In genomic region chr17:41524261-41524660, GRCh38 we compare ENCODE assay signal across 19 cellular contexts. TPM values are rescaled to one million over a fixed set of nuclear protein-coding genes. Genes with fewer than 3 reads are reported as not detected.
DNase-seq lines count a peak whose midpoint lies in the region; ATAC-seq and TF ChIP-seq lines count a peak whose summit lies in the region.
"Had no signal": no experiment of that assay in that cellular context is flagged by ENCODE, and none has a peak within 500 bp of the region (broad histone marks: within the 10 kb centered on the region; RNA-seq: fewer than 3 reads in every experiment).

No MANE protein-coding gene starts in this region.

- no peaks in the 10 kb centered on the region for H3K9me3 ChIP-seq in colonic mucosa
- no peaks in the 10 kb centered on the region for H3K9me3 ChIP-seq in upper lobe of right lung
- H3K9me3 ChIP-seq: SJSA1 had no signal

- DNase-seq in NCI-H226 (peak; percentile 55), colonic mucosa (no peak), mesothelial cell of epicardium (ENCODE audit: low spot score in 2 of 2, unreplicated experiment in 2 of 2) (no peak), NCI-H1092 (lab: John Stamatoyannopoulos, UW) (no peak), foreskin keratinocyte (no peak), upper lobe of right lung (no peak)
- no peak for DNase-seq in activated naive CD4-positive, alpha-beta T cell (lab: John Stamatoyannopoulos, UW)
- DNase-seq: AML-193; CD4-positive, CD25-positive, alpha-beta regulatory T cell; HFFc6; NCI-H1417; NCI-H2029; NCI-H510A treated with DMSO at 0.1 percent for 48 hours had no signal

- H3K27ac ChIP-seq in 22Rv1: peak overlapping the region; percentile 87
- H3K27ac ChIP-seq in colonic mucosa: peak overlapping the region; percentile 82
- H3K27ac ChIP-seq in foreskin keratinocyte: no peak overlapping the region
- no peak overlapping the region for H3K27ac ChIP-seq in upper lobe of right lung
- H3K27ac ChIP-seq: KMS-11, SJSA1 had no signal

- ATAC-seq in foreskin keratinocyte (no peak), upper lobe of right lung (no peak)
- ATAC-seq: GM23338 had no signal

- peaks cover 77% of the 10 kb centered on the region for H3K4me1 Mint-ChIP-seq in mesothelial cell of epicardium

- H3K4me1 ChIP-seq in colonic mucosa (peaks cover 20% of the 10 kb centered on the region), foreskin keratinocyte (peaks cover 33% of the 10 kb centered on the region), upper lobe of right lung (peaks cover 4% of the 10 kb centered on the region)

- peak overlapping the region; percentile 92 for H3K4me3 Mint-ChIP-seq in mesothelial cell of epicardium
- H3K4me3 Mint-ChIP-seq: CD4-positive, CD25-positive, alpha-beta regulatory T cell; GM23338; HFFc6 had no signal

- H3K27me3 ChIP-seq in colonic mucosa (peaks cover 15% of the 10 kb centered on the region), foreskin keratinocyte (peaks cover 20% of the 10 kb centered on the region), upper lobe of right lung (peaks cover 31% of the 10 kb centered on the region)
- H3K27me3 ChIP-seq: SJSA1 had no signal

- H3K27ac Mint-ChIP-seq in mesothelial cell of epicardium: peak overlapping the region; percentile 16
- H3K27ac Mint-ChIP-seq: CD4-positive, CD25-positive, alpha-beta regulatory T cell had no signal

- no peaks in the 10 kb centered on the region for H3K9me3 Mint-ChIP-seq in mesothelial cell of epicardium
- H3K9me3 Mint-ChIP-seq: CD4-positive, CD25-positive, alpha-beta regulatory T cell; GM23338; HFFc6 had no signal

- H3K27me3 Mint-ChIP-seq in mesothelial cell of epicardium (ENCODE audit: low read depth): peaks cover 16% of the 10 kb centered on the region

- intact Hi-C loops in colonic mucosa (cut with DNase I): no loop called here
- intact Hi-C loops in upper lobe of right lung (cut with DNase I): no loop called here

- TF ChIP-seq CTCF in 22Rv1 (IDR thresholded peaks at IDR 0.05) (no peak), colonic mucosa (IDR thresholded peaks at IDR 0.05) (no peak), mesothelial cell of epicardium (IDR thresholded peaks at IDR 0.05; ENCODE audit: unreplicated experiment) (no peak), foreskin keratinocyte (conservative IDR thresholded peaks at IDR 0.05) (no peak), upper lobe of right lung (IDR thresholded peaks at IDR 0.05) (no peak)

- H3K36me3 Mint-ChIP-seq in mesothelial cell of epicardium: peaks cover 23% of the 10 kb centered on the region
- H3K36me3 Mint-ChIP-seq: CD4-positive, CD25-positive, alpha-beta regulatory T cell had no signal

- H3K4me3 ChIP-seq in colonic mucosa (no peak overlapping the region), upper lobe of right lung (no peak overlapping the region)
- H3K4me3 ChIP-seq: GM23338, SJSA1 had no signal

- H3K36me3 ChIP-seq in colonic mucosa (no peaks in the 10 kb centered on the region), upper lobe of right lung (no peaks in the 10 kb centered on the region)
- H3K36me3 ChIP-seq: SJSA1 had no signal

- peak overlapping the region in 1 of 2 donors; percentile 66 for H3K9ac ChIP-seq in colonic mucosa (ENCODE audit: low read depth in 2 of 2, low read length in 2 of 2)
- H3K9ac ChIP-seq: KMS-11 had no signal

RNA-seq across cellular contexts. Expression of gene KRT19, which starts 3.8 kb away (rescaled TPM):
- total RNA-seq in colonic mucosa (1,000 to 10,000 TPM; 2,159 to 2,203 TPM), mesothelial cell of epicardium (366 to 377 TPM (median 368 TPM) in 3 replicates), foreskin keratinocyte (225 and 517 TPM in 2 replicates), upper lobe of right lung (321 TPM)
- 311 and 641 TPM in 2 replicates for polyA plus RNA-seq in foreskin keratinocyte
- total RNA-seq: CD4-positive, CD25-positive, alpha-beta regulatory T cell; SJSA1 had no signal
- polyA plus RNA-seq: CD4-positive, CD25-positive, alpha-beta regulatory T cell had no signal

RNA-seq across cellular contexts. Expression of gene KRT15, which starts 5.6 kb away (rescaled TPM):
- total RNA-seq in colonic mucosa: 10 to 100 TPM in 1 of 2 donors, 1 to 10 TPM in 1; 5.8 to 20.0 TPM
- total RNA-seq in mesothelial cell of epicardium: 8.5 to 10.2 TPM (median 8.7 TPM) in 3 replicates
- 195 and 314 TPM in 2 replicates for total RNA-seq in foreskin keratinocyte
- 218 and 326 TPM in 2 replicates for polyA plus RNA-seq in foreskin keratinocyte
- total RNA-seq in upper lobe of right lung: 24.3 TPM
- total RNA-seq: CD4-positive, CD25-positive, alpha-beta regulatory T cell had no signal
- polyA plus RNA-seq: CD4-positive, CD25-positive, alpha-beta regulatory T cell; GM23338 had no signal

RNA-seq across cellular contexts. Expression of gene KRT13, which starts 18.8 kb away (rescaled TPM):
- under 1 TPM in 1 of 2 donors, not detected in 1; 0.25 TPM for total RNA-seq in colonic mucosa
- 5.3 to 7.0 TPM (median 6.3 TPM) in 3 replicates for total RNA-seq in mesothelial cell of epicardium
- 0.46 and 0.61 TPM in 2 replicates for total RNA-seq in foreskin keratinocyte
- 0.77 and 0.88 TPM in 2 replicates for polyA plus RNA-seq in foreskin keratinocyte
- 5.5 TPM for total RNA-seq in upper lobe of right lung
- total RNA-seq: CD4-positive, CD25-positive, alpha-beta regulatory T cell; GM23338; HFFc6; MCF 10A; SJSA1 had no signal
- polyA plus RNA-seq: CD4-positive, CD25-positive, alpha-beta regulatory T cell; GM23338 had no signal

RNA-seq across cellular contexts. Expression of gene KRT36, which starts 34.6 kb away (rescaled TPM):
- total RNA-seq in colonic mucosa: not detected
- not detected in 3 replicates for total RNA-seq in mesothelial cell of epicardium
- not detected in 2 replicates for total RNA-seq in foreskin keratinocyte
- polyA plus RNA-seq in foreskin keratinocyte: not detected in 2 replicates
- not detected for total RNA-seq in upper lobe of right lung
- total RNA-seq: CD4-positive, CD25-positive, alpha-beta regulatory T cell; GM23338; HFFc6; MCF 10A; RPMI7951; SJSA1 had no signal
- polyA plus RNA-seq: CD4-positive, CD25-positive, alpha-beta regulatory T cell; GM23338 had no signal

RNA-seq across cellular contexts. Expression of gene KRT35, which starts 43.3 kb away (rescaled TPM):
- total RNA-seq in colonic mucosa (not detected), mesothelial cell of epicardium (not detected in 3 replicates), foreskin keratinocyte (not detected in 2 replicates), upper lobe of right lung (not detected)
- polyA plus RNA-seq in foreskin keratinocyte: not detected in 2 replicates
- total RNA-seq: CD4-positive, CD25-positive, alpha-beta regulatory T cell; GM23338; HFFc6; MCF 10A; RPMI7951; SJSA1 had no signal
- polyA plus RNA-seq: CD4-positive, CD25-positive, alpha-beta regulatory T cell; GM23338 had no signal

Comparison
In these comparisons a context has a peak if more than half of its experiments do, and no peak if none do; other contexts are left out.
1. H3K27ac ChIP-seq: peak in 22Rv1 (single experiment) and colonic mucosa (single experiment); none in foreskin keratinocyte (single experiment) and upper lobe of right lung (single experiment).